Comparison of ENCODE assay signal across 11 cellular contexts in genomic region chr12:12415886-12416285, GRCh38.
"Had no signal": no experiment of that assay in that cellular context is flagged by ENCODE, and none has a peak within 500 bp of the region (broad histone marks: within the 10 kb centered on the region; RNA-seq: fewer than 3 reads in every experiment).

No MANE protein-coding gene starts in this region.

- H3K36me3 ChIP-seq: sigmoid colon, thyroid gland, vagina had no signal

- H3K4me3 Mint-ChIP-seq: activated naive CD4-positive, alpha-beta T cell treated with anti-CD3 and anti-CD28 coated beads for 36 hours; nephron progenitor cell had no signal

- ATAC-seq: left cardiac atrium had no signal

- DNase-seq: activated naive CD4-positive, alpha-beta T cell treated with anti-CD3 and anti-CD28 coated beads for 36 hours; foreskin melanocyte; head of caudate nucleus; left cardiac atrium; nephron progenitor cell; sigmoid colon; stimulated activated CD4-positive, alpha-beta T cell treated with anti-CD3 and anti-CD28 coated beads, Interleukin-4, amount 100 ng/mL, for 24 hours; thyroid gland had no signal

- H3K9me3 ChIP-seq: sigmoid colon, thyroid gland, vagina had no signal

- H3K27ac Mint-ChIP-seq: activated naive CD4-positive, alpha-beta T cell treated with anti-CD3 and anti-CD28 coated beads for 36 hours; nephron progenitor cell had no signal

- H3K27ac ChIP-seq: sigmoid colon, thyroid gland, vagina had no signal

- H3K4me3 ChIP-seq: sigmoid colon, thyroid gland, vagina had no signal

- H3K4me1 Mint-ChIP-seq: nephron progenitor cell had no signal

- H3K27me3 ChIP-seq: sigmoid colon, thyroid gland, vagina had no signal

- FAIRE-seq: astrocyte, endothelial cell of umbilical vein had no signal

- H3K4me1 ChIP-seq: sigmoid colon, thyroid gland, vagina had no signal
